11 cellular contexts compared by ENCODE assay signal in the genomic region with DNA sequence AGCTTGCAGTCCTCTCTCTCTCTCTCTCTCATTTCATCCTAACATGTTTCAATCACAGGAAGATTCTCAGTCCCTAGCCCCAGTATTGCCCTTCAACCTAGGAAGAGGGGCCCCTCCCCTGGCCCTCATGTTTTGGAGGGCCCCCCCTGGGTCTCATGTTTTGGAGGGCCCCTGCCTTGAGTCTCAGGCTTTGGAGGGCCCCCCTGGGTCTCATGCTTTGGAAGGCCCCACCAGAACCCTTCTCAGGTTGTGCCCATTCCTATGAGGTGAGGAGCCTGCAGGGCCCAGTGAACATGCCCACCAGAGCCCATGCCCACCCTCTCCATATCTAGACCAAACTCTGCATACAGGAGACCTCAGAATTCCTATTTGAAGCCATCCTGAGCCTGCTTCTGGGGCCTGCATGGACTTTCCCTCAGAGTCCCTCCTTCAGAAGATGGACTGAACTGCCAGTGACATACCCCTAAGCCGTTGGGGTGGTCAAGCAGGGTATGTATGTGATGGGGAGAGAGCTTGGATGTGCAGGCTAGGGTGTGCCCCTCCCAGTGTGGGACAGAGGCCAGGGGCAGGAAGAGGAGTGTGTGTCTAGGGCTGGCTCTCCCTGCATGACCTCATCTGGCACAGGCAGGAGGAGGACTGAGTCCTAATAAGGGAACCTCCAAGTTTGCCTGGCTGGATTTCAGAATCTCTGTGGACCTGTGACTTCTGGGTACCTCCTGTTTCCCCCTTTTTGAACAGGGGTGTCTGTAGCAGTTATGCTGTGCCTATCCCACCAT. TPM values are rescaled to one million over a fixed set of nuclear protein-coding genes. Genes with fewer than 3 reads are reported as not detected.
DNase-seq lines count a peak whose midpoint lies in the region; ATAC-seq and TF ChIP-seq lines count a peak whose summit lies in the region.
"Had no signal": no experiment of that assay in that cellular context is flagged by ENCODE, and none has a peak within 500 bp of the region (broad histone marks: within the 10 kb centered on the region; RNA-seq: fewer than 3 reads in every experiment).

No MANE protein-coding gene starts in this region.

- no peak overlapping the region for H3K4me3 ChIP-seq in SK-N-SH (ENCODE audit: low read depth in 2 of 2, low read length in 1 of 2)
- H3K4me3 ChIP-seq: BLaER1 treated with 17β-estradiol and CSF1 and Interleukin-3, amounts not matched to agents 10 nM and 100 nM had no signal

- no peak overlapping the region for H3K9ac ChIP-seq in SK-N-SH

- H3K27ac Mint-ChIP-seq in neural crest cell (ENCODE audit: unreplicated experiment) = peak overlapping the region; percentile 69

- TF ChIP-seq RAD21 in SK-N-SH (IDR thresholded peaks at IDR 0.05; ENCODE audit: low read length) = no peak

- H2AFZ ChIP-seq in SK-N-SH (ENCODE audit: low read depth) = no peak overlapping the region

- ATAC-seq in HG03139 (IDR thresholded peaks at IDR 0.05; ENCODE audit: unreplicated experiment) (no peak), GM19463 (IDR thresholded peaks at IDR 0.05; ENCODE audit: unreplicated experiment) (no peak)

- 50% methylated on average over 1 of the region's 1 CpG for WGBS in SK-N-SH (ENCODE audit: low lambda C conversion rate)

- H3K4me2 ChIP-seq in SK-N-SH = 0 out of 2 replicates have a peak overlapping the region, but pooled peaks have one; percentile 13

- no peaks in the 10 kb centered on the region for H3K9me3 Mint-ChIP-seq in neural crest cell

- no peak for TF ChIP-seq EP300 in SK-N-SH (IDR thresholded peaks at IDR 0.05; ENCODE audit: borderline replicate concordance in 1 of 2, low read depth in 1 of 2, low read length in 1 of 2)

- H3K79me2 ChIP-seq in SK-N-SH (ENCODE audit: insufficient read depth) = no peaks in the 10 kb centered on the region

- TF ChIP-seq CTCF in SK-N-SH (IDR thresholded peaks at IDR 0.05) (no peak), neural crest cell (conservative IDR thresholded peaks at IDR 0.05) (no peak)

- DNase-seq in AG20443 (ENCODE audit: low spot score) = peak; percentile 94
- DNase-seq in SK-N-SH = no peak
- DNase-seq in fibroblast of the conjunctiva (ENCODE audit: low read depth) = peak; percentile 49
- no peak for DNase-seq in neural crest cell (ENCODE audit: low read depth, low spot score)
- DNase-seq in activated effector memory CD4-positive, alpha-beta T cell treated with anti-CD3 and anti-CD28 coated beads, Interleukin-2, amount 50 U/mL, for 16 hours = no peak
- no peak for DNase-seq in SKM-1 (lab: John Stamatoyannopoulos, UW; ENCODE audit: unreplicated experiment)
- DNase-seq: NCI-H2227 treated with DMSO at 0.1 percent for 48 hours; stimulated activated CD4-positive, alpha-beta T cell treated with anti-CD3 and anti-CD28 coated beads, Interleukin-15, amount 100 ng/mL, for 24 hours had no signal

- H3K4me1 ChIP-seq in SK-N-SH (ENCODE audit: control insufficient read depth in 1 of 2, insufficient read depth in 2 of 2, low read depth in 1 of 2, low read length in 1 of 2) = peaks cover 0 to 9% of the 10 kb centered on the region in 2 experiments; a peak in 2 of 4 replicates

- no peaks in the 10 kb centered on the region for H4K20me1 ChIP-seq in SK-N-SH (ENCODE audit: insufficient read depth)
- H4K20me1 ChIP-seq: BLaER1 treated with 17β-estradiol and CSF1 and Interleukin-3, amounts not matched to agents 10 nM and 100 nM had no signal

- peak overlapping the region; percentile 41 for H3K4me3 Mint-ChIP-seq in neural crest cell

- H3K27me3 Mint-ChIP-seq in neural crest cell (ENCODE audit: low read depth) = no peaks in the 10 kb centered on the region

- no peaks in the 10 kb centered on the region for H3K9me2 ChIP-seq in SK-N-SH

- no peaks in the 10 kb centered on the region for H3K9me3 ChIP-seq in SK-N-SH
- H3K9me3 ChIP-seq: BLaER1 treated with 17β-estradiol and CSF1 and Interleukin-3, amounts not matched to agents 10 nM and 100 nM had no signal

- POLR2A ChIA-PET in SK-N-SH (lab: Yijun Ruan, JAX) = no interaction called here

- no peaks in the 10 kb centered on the region for H3K27me3 ChIP-seq in SK-N-SH (ENCODE audit: insufficient read depth)
- H3K27me3 ChIP-seq: BLaER1 treated with 17β-estradiol and CSF1 and Interleukin-3, amounts not matched to agents 10 nM and 100 nM had no signal

- peaks cover 7% of the 10 kb centered on the region for H3K4me1 Mint-ChIP-seq in neural crest cell

- H3F3A ChIP-seq in SK-N-SH (replicated peaks; ENCODE audit: insufficient read depth) = peaks cover 3% of the 10 kb centered on the region

- CTCF ChIA-PET in SK-N-SH (lab: Yijun Ruan, JAX) = interaction anchor here (1.2 to 1.9 kb wide), 2 partner anchors 14 to 28 kb away, joined by 4 to 5 read pairs; no protein-coding TSS in a partner anchor

- no peak overlapping the region for H3K27ac ChIP-seq in SK-N-SH (ENCODE audit: low read depth in 2 of 2, low read length in 1 of 2)

- H3K36me3 Mint-ChIP-seq in neural crest cell (ENCODE audit: low read depth) = no peaks in the 10 kb centered on the region

- no peaks in the 10 kb centered on the region for H3K36me3 ChIP-seq in SK-N-SH (replicated peaks in 1 of 2; ENCODE audit: control insufficient read depth in 1 of 2, insufficient read depth in 2 of 2, low read length in 1 of 2)

TF ChIP-seq in SK-N-SH, 30 proteins besides CTCF, POLR2A, EP300 and RAD21:
- TF ChIP-seq, protein P1, sequence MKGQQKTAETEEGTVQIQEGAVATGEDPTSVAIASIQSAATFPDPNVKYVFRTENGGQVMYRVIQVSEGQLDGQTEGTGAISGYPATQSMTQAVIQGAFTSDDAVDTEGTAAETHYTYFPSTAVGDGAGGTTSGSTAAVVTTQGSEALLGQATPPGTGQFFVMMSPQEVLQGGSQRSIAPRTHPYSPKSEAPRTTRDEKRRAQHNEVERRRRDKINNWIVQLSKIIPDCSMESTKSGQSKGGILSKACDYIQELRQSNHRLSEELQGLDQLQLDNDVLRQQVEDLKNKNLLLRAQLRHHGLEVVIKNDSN (IDR thresholded peaks at IDR 0.05; ENCODE audit: borderline replicate concordance, low read depth) = no peak
- TF ChIP-seq MEF2A (IDR thresholded peaks at IDR 0.05; ENCODE audit: borderline replicate concordance, low read depth) (no peak), RXRA (IDR thresholded peaks at IDR 0.05; ENCODE audit: borderline replicate concordance, low read depth) (no peak), FOSL2 (IDR thresholded peaks at IDR 0.05; ENCODE audit: borderline replicate concordance, low read depth) (no peak), MXI1 (IDR thresholded peaks at IDR 0.05; ENCODE audit: low read depth, low read length) (no peak)
- TF ChIP-seq, protein P2, sequence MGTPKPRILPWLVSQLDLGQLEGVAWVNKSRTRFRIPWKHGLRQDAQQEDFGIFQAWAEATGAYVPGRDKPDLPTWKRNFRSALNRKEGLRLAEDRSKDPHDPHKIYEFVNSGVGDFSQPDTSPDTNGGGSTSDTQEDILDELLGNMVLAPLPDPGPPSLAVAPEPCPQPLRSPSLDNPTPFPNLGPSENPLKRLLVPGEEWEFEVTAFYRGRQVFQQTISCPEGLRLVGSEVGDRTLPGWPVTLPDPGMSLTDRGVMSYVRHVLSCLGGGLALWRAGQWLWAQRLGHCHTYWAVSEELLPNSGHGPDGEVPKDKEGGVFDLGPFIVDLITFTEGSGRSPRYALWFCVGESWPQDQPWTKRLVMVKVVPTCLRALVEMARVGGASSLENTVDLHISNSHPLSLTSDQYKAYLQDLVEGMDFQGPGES (IDR thresholded peaks at IDR 0.05; ENCODE audit: low read depth, low read length) = no peak

RNA-seq across cellular contexts. Expression of a gene that starts 8.1 kb away (rescaled TPM):
- polyA plus RNA-seq in SK-N-SH (2012; rRNA removed) = 98.3 and 101 TPM in 2 replicates
- polyA plus RNA-seq in SK-N-SH (2012; cell fraction: cytosol; rRNA removed) = 139 and 170 TPM in 2 replicates
- 38.3 and 75.9 TPM in 2 replicates for polyA plus RNA-seq in SK-N-SH (2012; cell fraction: nucleus; rRNA removed)
- total RNA-seq in neural crest cell = 197 and 202 TPM in 2 replicates

RNA-seq across cellular contexts. Expression of a gene that starts 33.2 kb away (rescaled TPM):
- 7.6 and 8.0 TPM in 2 replicates for polyA plus RNA-seq in SK-N-SH (2012; rRNA removed)
- 2.3 and 5.3 TPM in 2 replicates for polyA plus RNA-seq in SK-N-SH (2012; cell fraction: cytosol; rRNA removed)
- 29.6 and 54.1 TPM in 2 replicates for polyA plus RNA-seq in SK-N-SH (2012; cell fraction: nucleus; rRNA removed)
- 4.7 and 6.3 TPM in 2 replicates for total RNA-seq in neural crest cell

Comparison
In these comparisons a context has a peak if more than half of its experiments do, and no peak if none do; other contexts are left out.
1. DNase-seq: peak in AG20443 (single experiment) and fibroblast of the conjunctiva (single experiment); none in SK-N-SH (single experiment), neural crest cell (single experiment), activated effector memory CD4-positive, alpha-beta T cell treated with anti-CD3 and anti-CD28 coated beads, Interleukin-2, amount 50 U/mL, for 16 hours (single experiment) and SKM-1 (single experiment).